In genomic region chr7:27131390-27131819, GRCh38 we compare ENCODE assay signal across 10 cellular contexts. TPM values are rescaled to one million over a fixed set of nuclear protein-coding genes. Genes with fewer than 3 reads are reported as not detected.
A peak's percentile ranks its signal among the peaks of the same experiment; 100 is the strongest.
DNase-seq lines count a peak whose midpoint lies in the region; ATAC-seq and TF ChIP-seq lines count a peak whose summit lies in the region.
"Had no signal": no experiment of that assay in that cellular context is flagged by ENCODE, and none has a peak within 500 bp of the region (broad histone marks: within the 10 kb centered on the region; RNA-seq: fewer than 3 reads in every experiment).

No MANE protein-coding gene starts in this region.

- H3K27me3 ChIP-seq in liver (ENCODE audit: control insufficient read depth in 4 of 4, insufficient read depth in 4 of 4, low read length in 3 of 4) (peaks cover 0 to 19% (median 9%) of the 10 kb centered on the region in 4 donors), stomach smooth muscle (ENCODE audit: control insufficient read depth in 1 of 2, insufficient read depth in 2 of 2, low read length in 2 of 2) (no peaks in the 10 kb centered on the region)

- peaks cover 14% of the 10 kb centered on the region for H3K4me1 Mint-ChIP-seq in activated CD4-positive, alpha-beta T cell treated with anti-CD3 and anti-CD28 coated beads, Interleukin-2, amount 10 ng/mL, durations not matched to agents 24 days and 14 days
- H3K4me1 Mint-ChIP-seq in activated naive CD8-positive, alpha-beta T cell treated with anti-CD3 and anti-CD28 coated beads, Interleukin-2, amount 10 ng/mL, durations not matched to agents 7 days and 5 days, result peaks cover 17% of the 10 kb centered on the region

- peaks cover 0 to 2% (median 0%) of the 10 kb centered on the region in 4 donors for H3K9me3 ChIP-seq in liver (ENCODE audit: control insufficient read depth in 4 of 4, low read length in 3 of 4)
- no peaks in the 10 kb centered on the region for H3K9me3 ChIP-seq in stomach smooth muscle (ENCODE audit: control insufficient read depth in 2 of 2, low read length in 2 of 2)
- H3K9me3 ChIP-seq: BE2C had no signal

- H3K4me1 ChIP-seq in liver (ENCODE audit: control insufficient read depth in 4 of 4, insufficient read depth in 4 of 4, low read length in 3 of 4) (peaks cover 0 to 9% (median 1%) of the 10 kb centered on the region in 4 donors), stomach smooth muscle (ENCODE audit: control insufficient read depth, insufficient read depth, low read length) (peaks cover 68% of the 10 kb centered on the region)
- H3K4me1 ChIP-seq: BE2C had no signal

- H3K4me3 Mint-ChIP-seq in activated CD4-positive, alpha-beta T cell treated with anti-CD3 and anti-CD28 coated beads, Interleukin-2, amount 10 ng/mL, durations not matched to agents 24 days and 14 days, result peak overlapping the region; percentile 66
- H3K4me3 Mint-ChIP-seq in activated naive CD8-positive, alpha-beta T cell treated with anti-CD3 and anti-CD28 coated beads, Interleukin-2, amount 10 ng/mL, durations not matched to agents 7 days and 5 days, result peak overlapping the region; percentile 64

- peaks cover 55% of the 10 kb centered on the region for H3K27me3 Mint-ChIP-seq in activated CD4-positive, alpha-beta T cell treated with anti-CD3 and anti-CD28 coated beads, Interleukin-2, amount 10 ng/mL, durations not matched to agents 24 days and 14 days
- H3K27me3 Mint-ChIP-seq in activated naive CD8-positive, alpha-beta T cell treated with anti-CD3 and anti-CD28 coated beads, Interleukin-2, amount 10 ng/mL, durations not matched to agents 7 days and 5 days, result peaks cover 52% of the 10 kb centered on the region

- peaks cover 3% of the 10 kb centered on the region for H3K9me3 Mint-ChIP-seq in activated CD4-positive, alpha-beta T cell treated with anti-CD3 and anti-CD28 coated beads, Interleukin-2, amount 10 ng/mL, durations not matched to agents 24 days and 14 days
- H3K9me3 Mint-ChIP-seq in activated naive CD8-positive, alpha-beta T cell treated with anti-CD3 and anti-CD28 coated beads, Interleukin-2, amount 10 ng/mL, durations not matched to agents 7 days and 5 days, result no peaks in the 10 kb centered on the region

- no peak for ATAC-seq in activated naive CD8-positive, alpha-beta T cell treated with anti-CD3 and anti-CD28 coated beads, Interleukin-2, amount 10 ng/mL, durations not matched to agents 7 days and 5 days (ENCODE audit: low read depth)
- ATAC-seq in HG03135 (IDR thresholded peaks at IDR 0.05; ENCODE audit: unreplicated experiment), result no peak

- H3K36me3 Mint-ChIP-seq in activated CD4-positive, alpha-beta T cell treated with anti-CD3 and anti-CD28 coated beads, Interleukin-2, amount 10 ng/mL, durations not matched to agents 24 days and 14 days (ENCODE audit: low read depth), result peaks cover 1% of the 10 kb centered on the region
- no peaks in the 10 kb centered on the region for H3K36me3 Mint-ChIP-seq in activated naive CD8-positive, alpha-beta T cell treated with anti-CD3 and anti-CD28 coated beads, Interleukin-2, amount 10 ng/mL, durations not matched to agents 7 days and 5 days

- H3K27ac ChIP-seq in liver (ENCODE audit: low read depth in 1 of 2, low read length in 2 of 2) (peak overlapping the region; percentile 37 to 52), stomach smooth muscle (ENCODE audit: low read length) (peak overlapping the region; percentile 98)

- no peak for TF ChIP-seq RAD21 in liver (IDR thresholded peaks at IDR 0.05)

- DNase-seq in activated CD4-positive, alpha-beta T cell treated with anti-CD3 and anti-CD28 coated beads, Interleukin-2, amount 10 ng/mL, durations not matched to agents 24 days and 14 days, result no peak
- DNase-seq in activated CD4-positive, alpha-beta T cell treated with anti-CD3 and anti-CD28 coated beads, Interleukin-2, amount 50 U/mL, for 48 hours, result no peak
- no peak for DNase-seq in activated naive CD8-positive, alpha-beta T cell treated with anti-CD3 and anti-CD28 coated beads, Interleukin-2, amount 10 ng/mL, durations not matched to agents 7 days and 5 days
- DNase-seq in hypothalamus (lab: John Stamatoyannopoulos, UW) (no peak), inferior parietal cortex (ENCODE audit: extremely low spot score) (no peak)
- DNase-seq: BE2C had no signal

- no peak for TF ChIP-seq CTCF in liver (IDR thresholded peaks at IDR 0.05; ENCODE audit: low read depth, low read length, missing input control)

- H3K9ac ChIP-seq in liver (ENCODE audit: low read depth in 1 of 2, low read length in 2 of 2) (no peak overlapping the region), stomach smooth muscle (ENCODE audit: low read length in 2 of 2) (peak overlapping the region; percentile 75 to 82)

- intact Hi-C loops in activated CD4-positive, alpha-beta T cell treated with anti-CD3 and anti-CD28 coated beads, Interleukin-2, amount 10 ng/mL, durations not matched to agents 24 days and 14 days (cut with micrococcal nuclease), result loop anchor here (5.0 kb wide), 1 partner anchor 34 kb away; the partner anchor contains the start of gene HOXA1

- no peaks in the 10 kb centered on the region for H3K36me3 ChIP-seq in liver (ENCODE audit: control insufficient read depth in 4 of 4, insufficient read depth in 3 of 4, low read depth in 1 of 4, low read length in 3 of 4)
- H3K36me3 ChIP-seq in stomach smooth muscle (ENCODE audit: control insufficient read depth in 2 of 2, insufficient read depth in 2 of 2, low read length in 2 of 2), result no peaks in the 10 kb centered on the region
- H3K36me3 ChIP-seq: BE2C had no signal

- WGBS in liver, result 26% methylated on average over 12 of the region's 12 CpGs

- H3K4me3 ChIP-seq in liver (ENCODE audit: low read depth in 1 of 3, low read length in 3 of 3) (peak overlapping the region in 1 of 3 donors; percentile 57), stomach smooth muscle (ENCODE audit: low read length in 2 of 2) (peak overlapping the region; percentile 62 to 93)

- POLR2A ChIA-PET in activated naive CD8-positive, alpha-beta T cell treated with anti-CD3 and anti-CD28 coated beads, Interleukin-2, amount 10 ng/mL, durations not matched to agents 7 days and 5 days (lab: Charles Lee), result interaction anchor here (0.7 to 1.0 kb wide), 2 partner anchors 33 to 35 kb away, joined by 3 read pairs; no protein-coding TSS in a partner anchor

- H3K27ac Mint-ChIP-seq in activated CD4-positive, alpha-beta T cell treated with anti-CD3 and anti-CD28 coated beads, Interleukin-2, amount 10 ng/mL, durations not matched to agents 24 days and 14 days, result no peak overlapping the region
- no peak overlapping the region for H3K27ac Mint-ChIP-seq in activated naive CD8-positive, alpha-beta T cell treated with anti-CD3 and anti-CD28 coated beads, Interleukin-2, amount 10 ng/mL, durations not matched to agents 7 days and 5 days

TF ChIP-seq in liver, 16 proteins besides CTCF, POLR2A, EP300 and RAD21 (continues in another document):
- TF ChIP-seq YY1 (IDR thresholded peaks at IDR 0.05) (no peak), NR2F2 (IDR thresholded peaks at IDR 0.05) (no peak), ZBTB33 (IDR thresholded peaks at IDR 0.05) (no peak)
- TF ChIP-seq, protein P1, sequence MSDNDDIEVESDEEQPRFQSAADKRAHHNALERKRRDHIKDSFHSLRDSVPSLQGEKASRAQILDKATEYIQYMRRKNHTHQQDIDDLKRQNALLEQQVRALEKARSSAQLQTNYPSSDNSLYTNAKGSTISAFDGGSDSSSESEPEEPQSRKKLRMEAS (IDR thresholded peaks at IDR 0.05), result no peak

RNA-seq across cellular contexts. Expression of gene HOXA4, which starts 0.8 kb away (rescaled TPM):
- not detected in 2 replicates for total RNA-seq in activated CD4-positive, alpha-beta T cell treated with anti-CD3 and anti-CD28 coated beads, Interleukin-2, amount 10 ng/mL, durations not matched to agents 24 days and 14 days
- total RNA-seq in activated naive CD8-positive, alpha-beta T cell treated with anti-CD3 and anti-CD28 coated beads, Interleukin-2, amount 10 ng/mL, durations not matched to agents 7 days and 5 days, result under 1 TPM; 0.17 to 0.53 TPM
- under 1 TPM; 0.17 to 0.28 TPM for total RNA-seq in liver
- polyA plus RNA-seq in liver, result 1 to 10 TPM in 1 of 2 donors, under 1 TPM in 1; 0.32 to 1.1 TPM
- total RNA-seq: bronchial epithelial cell had no signal

RNA-seq across cellular contexts. Expression of gene HOXA5, which starts 12.1 kb away (rescaled TPM):
- not detected in 2 replicates for total RNA-seq in activated CD4-positive, alpha-beta T cell treated with anti-CD3 and anti-CD28 coated beads, Interleukin-2, amount 10 ng/mL, durations not matched to agents 24 days and 14 days
- total RNA-seq in activated naive CD8-positive, alpha-beta T cell treated with anti-CD3 and anti-CD28 coated beads, Interleukin-2, amount 10 ng/mL, durations not matched to agents 7 days and 5 days, result not detected
- total RNA-seq in liver, result 1 to 10 TPM in 1 of 2 donors, under 1 TPM in 1; 0.42 to 2.1 TPM
- polyA plus RNA-seq in liver, result under 1 TPM; 0.40 to 0.90 TPM
- total RNA-seq: bronchial epithelial cell had no signal

RNA-seq across cellular contexts. Expression of gene HOXA6, which starts 16.2 kb away (rescaled TPM):
- total RNA-seq in activated CD4-positive, alpha-beta T cell treated with anti-CD3 and anti-CD28 coated beads, Interleukin-2, amount 10 ng/mL, durations not matched to agents 24 days and 14 days, result not detected in 2 replicates
- total RNA-seq in activated naive CD8-positive, alpha-beta T cell treated with anti-CD3 and anti-CD28 coated beads, Interleukin-2, amount 10 ng/mL, durations not matched to agents 7 days and 5 days, result not detected
- under 1 TPM in 1 of 2 donors, not detected in 1; 0.23 TPM for total RNA-seq in liver
- polyA plus RNA-seq in liver, result not detected

RNA-seq across cellular contexts. Expression of gene HOXA3, which starts 21.0 kb away (rescaled TPM):
- total RNA-seq in activated CD4-positive, alpha-beta T cell treated with anti-CD3 and anti-CD28 coated beads, Interleukin-2, amount 10 ng/mL, durations not matched to agents 24 days and 14 days, result not detected in 2 replicates
- not detected for total RNA-seq in activated naive CD8-positive, alpha-beta T cell treated with anti-CD3 and anti-CD28 coated beads, Interleukin-2, amount 10 ng/mL, durations not matched to agents 7 days and 5 days
- under 1 TPM; 0.17 to 0.28 TPM for total RNA-seq in liver
- polyA plus RNA-seq in liver, result under 1 TPM; 0.11 to 0.23 TPM
- total RNA-seq: bronchial epithelial cell had no signal

RNA-seq across cellular contexts. Expression of gene HOXA7, which starts 25.1 kb away (rescaled TPM):
- not detected in 2 replicates for total RNA-seq in activated CD4-positive, alpha-beta T cell treated with anti-CD3 and anti-CD28 coated beads, Interleukin-2, amount 10 ng/mL, durations not matched to agents 24 days and 14 days
- total RNA-seq in activated naive CD8-positive, alpha-beta T cell treated with anti-CD3 and anti-CD28 coated beads, Interleukin-2, amount 10 ng/mL, durations not matched to agents 7 days and 5 days, result not detected
- under 1 TPM; under 0.01 to 0.05 TPM for total RNA-seq in liver
- not detected for polyA plus RNA-seq in liver
- total RNA-seq: bronchial epithelial cell had no signal

Comparison
In these comparisons a context has a peak if more than half of its experiments do, and no peak if none do; other contexts are left out.
1. H3K9ac ChIP-seq: peak in stomach smooth muscle (2 of 2); none in liver (0 of 2).